18 cellular contexts compared by ENCODE assay signal in the genomic region with DNA sequence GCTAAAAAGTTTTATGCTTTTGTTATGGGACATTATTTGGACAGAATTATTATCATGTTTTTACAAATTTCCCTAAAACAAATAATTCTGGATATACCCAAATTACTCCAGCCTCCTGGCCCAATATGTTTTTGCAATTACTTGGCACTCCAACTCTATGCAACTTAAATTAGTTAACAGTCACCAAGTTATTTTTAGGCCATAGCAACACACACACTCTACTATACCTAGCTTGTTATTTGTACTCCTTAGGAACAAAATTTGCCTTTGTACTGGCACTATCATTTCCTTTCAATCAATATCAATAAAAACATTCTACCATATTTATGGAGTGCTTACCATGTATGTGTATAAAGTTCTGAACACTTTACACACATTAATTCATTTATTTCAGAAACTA. TPM values are rescaled to one million over a fixed set of nuclear protein-coding genes. Genes with fewer than 3 reads are reported as not detected.
DNase-seq lines count a peak whose midpoint lies in the region; ATAC-seq, FAIRE-seq and TF ChIP-seq lines count a peak whose summit lies in the region.
"Had no signal": no experiment of that assay in that cellular context is flagged by ENCODE, and none has a peak within 500 bp of the region (broad histone marks: within the 10 kb centered on the region; RNA-seq: fewer than 3 reads in every experiment).

No MANE protein-coding gene starts in this region.

- FAIRE-seq in GM12892 (lab: Jason Lieb, UNC), result peak; percentile 60
- FAIRE-seq: endometrium had no signal

- H3K9ac ChIP-seq in IMR-90 (ENCODE audit: low read depth, low read length) (no peak overlapping the region), endodermal cell (ENCODE audit: extremely low read depth, low read length, poor library complexity, severe bottlenecking) (no peak overlapping the region)

- H3K9me3 Mint-ChIP-seq in endodermal cell (no peaks in the 10 kb centered on the region), natural killer cell (no peaks in the 10 kb centered on the region)
- H3K9me3 Mint-ChIP-seq: T-helper 1 cell treated with Interleukin-12 subunit alpha and Interleukin-12 subunit beta and Interleukin-4 antibody, amounts not matched to agents 30 μg/mL and 1 μg/mL, for 36 hours had no signal

- intact Hi-C loops in IMR-90 (cut with micrococcal nuclease) (no loop called here), natural killer cell (cut with micrococcal nuclease) (loop anchor here (10.0 kb wide), 1 partner anchor 79 kb away; no protein-coding TSS in a partner anchor)

- CTCF ChIA-PET in IMR-90 (lab: Yijun Ruan, JAX), result interaction anchor here (0.8 kb wide), 1 partner anchor 255 kb away, joined by 3 read pairs; no protein-coding TSS in a partner anchor

- H3K4me3 Mint-ChIP-seq in endodermal cell, result no peak overlapping the region
- H3K4me3 Mint-ChIP-seq in natural killer cell, result peak overlapping the region; percentile 61
- H3K4me3 Mint-ChIP-seq: T-helper 1 cell treated with Interleukin-12 subunit alpha and Interleukin-12 subunit beta and Interleukin-4 antibody, amounts not matched to agents 30 μg/mL and 1 μg/mL, for 36 hours had no signal

- TF ChIP-seq CTCF in IMR-90 (conservative IDR thresholded peaks at IDR 0.05; ENCODE audit: low read depth, low read length) (no peak), endodermal cell (conservative IDR thresholded peaks at IDR 0.05) (no peak), natural killer cell (IDR thresholded peaks at IDR 0.05) (no peak)

- no peak overlapping the region for H4K91ac ChIP-seq in IMR-90 (ENCODE audit: insufficient read depth, low read depth, low read length)

- no peak overlapping the region for H4K8ac ChIP-seq in IMR-90 (ENCODE audit: low read depth in 2 of 2, low read length in 2 of 2)

- DNase-seq in GM12892 (ENCODE audit: insufficient read length), result no peak
- no peak for DNase-seq in IMR-90
- DNase-seq in endodermal cell, result no peak
- no peak for DNase-seq in natural killer cell
- no peak for DNase-seq in SJCRH30
- DNase-seq in HuH-7 (ENCODE audit: low spot score), result no peak
- DNase-seq in effector memory CD4-positive, alpha-beta T cell, result no peak
- DNase-seq: amygdala; GOT3; Kasumi-1; mucosa of descending colon; NCI-H2227 treated with DMSO at 0.1 percent for 48 hours; NK-92 treated with Interleukin-12 subunit alpha and Interleukin-12 subunit beta, amount 100 ng/mL, for 24 hours; SHP77 had no signal

- no peak overlapping the region for H3K14ac ChIP-seq in IMR-90 (replicated peaks; ENCODE audit: low read depth, low read length)

- H3K36me3 Mint-ChIP-seq in endodermal cell (ENCODE audit: low read depth) (peaks cover 38% of the 10 kb centered on the region), natural killer cell (peaks cover 27% of the 10 kb centered on the region)

- TF ChIP-seq POLR2A in GM12892 (IDR thresholded peaks at IDR 0.05; ENCODE audit: low read depth, low read length) (no peak), IMR-90 (IDR thresholded peaks at IDR 0.05; ENCODE audit: low read depth, low read length) (no peak; the same call in 1 of the 2 replicates)

- H3K4me1 ChIP-seq in IMR-90 (ENCODE audit: control insufficient read depth, insufficient read depth, low read length), result peaks cover 31% of the 10 kb centered on the region
- peaks cover 6% of the 10 kb centered on the region for H3K4me1 ChIP-seq in endodermal cell (ENCODE audit: control insufficient read depth, insufficient read depth, low read length)
- H3K4me1 ChIP-seq in SJCRH30, result no peaks in the 10 kb centered on the region; the same call in 1 of the 2 replicates
- H3K4me1 ChIP-seq in effector memory CD4-positive, alpha-beta T cell (ENCODE audit: control insufficient read depth, insufficient read depth, low read length, poor library complexity, severe bottlenecking), result no peaks in the 10 kb centered on the region

- H2BK20ac ChIP-seq in IMR-90 (ENCODE audit: low read depth, low read length), result no peak overlapping the region

- H2AK9ac ChIP-seq in IMR-90 (replicated peaks; ENCODE audit: low read depth, low read length, poor library complexity), result no peak overlapping the region

- no peak overlapping the region for H3K4me3 ChIP-seq in IMR-90 (ENCODE audit: insufficient read depth, low read depth, low read length)
- peak overlapping the region; percentile 36 for H3K4me3 ChIP-seq in endodermal cell (ENCODE audit: low read length)
- H3K4me3 ChIP-seq in SJCRH30, result no peak overlapping the region
- H3K4me3 ChIP-seq in effector memory CD4-positive, alpha-beta T cell (ENCODE audit: insufficient read depth, low read depth, low read length, poor library complexity, severe bottlenecking), result no peak overlapping the region
- H3K4me3 ChIP-seq: mucosa of descending colon, thoracic aorta had no signal

- H2BK120ac ChIP-seq in IMR-90 (ENCODE audit: low read depth, low read length), result no peak overlapping the region

- H2BK5ac ChIP-seq in IMR-90 (ENCODE audit: low read depth, low read length, poor library complexity, severe bottlenecking), result peak overlapping the region; percentile 10

- no peak overlapping the region for H3K4ac ChIP-seq in IMR-90 (ENCODE audit: low read depth, low read length)

- H3K27ac ChIP-seq in IMR-90 (ENCODE audit: insufficient read depth, low read length) (no peak overlapping the region), endodermal cell (ENCODE audit: low read depth, low read length) (no peak overlapping the region), SJCRH30 (no peak overlapping the region)
- no peak overlapping the region for H3K27ac ChIP-seq in effector memory CD4-positive, alpha-beta T cell (ENCODE audit: insufficient read depth, low read length, poor library complexity, severe bottlenecking)
- H3K27ac ChIP-seq: thoracic aorta had no signal

- H3K36me3 ChIP-seq in IMR-90 (ENCODE audit: control insufficient read depth, insufficient read depth, low read length) (peaks cover 40% of the 10 kb centered on the region), endodermal cell (ENCODE audit: control insufficient read depth, insufficient read depth, low read length) (peaks cover 79% of the 10 kb centered on the region), SJCRH30 (peaks cover 9% of the 10 kb centered on the region)
- no peaks in the 10 kb centered on the region for H3K36me3 ChIP-seq in effector memory CD4-positive, alpha-beta T cell (ENCODE audit: control insufficient read depth, insufficient read depth, low read length)
- H3K36me3 ChIP-seq: thoracic aorta had no signal

- no peak overlapping the region for H3K18ac ChIP-seq in IMR-90 (ENCODE audit: low read depth, low read length)

- H3K27ac Mint-ChIP-seq in endodermal cell (no peak overlapping the region), natural killer cell (peak overlapping the region; percentile 59 to 75)
- H3K27ac Mint-ChIP-seq: T-helper 1 cell treated with Interleukin-12 subunit alpha and Interleukin-12 subunit beta and Interleukin-4 antibody, amounts not matched to agents 30 μg/mL and 1 μg/mL, for 36 hours had no signal

- POLR2A ChIA-PET in IMR-90 (lab: Charles Lee; ENCODE audit: unreplicated experiment), result no interaction called here

- dilution Hi-C loops in IMR-90 (cut with HindIII; ENCODE audit: low sequenced_read_pairs, unreplicated experiment), result no loop called here

- H3K4me1 Mint-ChIP-seq in endodermal cell (peaks cover 17% of the 10 kb centered on the region), natural killer cell (peaks cover 41 to 49% of the 10 kb centered on the region in 2 donors)

- in situ Hi-C loops in IMR-90 (cut with MboI; ENCODE audit: low sequenced_read_pairs), result loop anchor here (25.0 kb wide), 1 partner anchor 903 kb away; no protein-coding TSS in a partner anchor

- no peak overlapping the region for H2AFZ ChIP-seq in IMR-90 (replicated peaks; ENCODE audit: low read length, poor library complexity)

- H2AK5ac ChIP-seq in IMR-90 (ENCODE audit: low read depth, low read length), result no peak overlapping the region

- H4K5ac ChIP-seq in IMR-90 (ENCODE audit: low read depth, low read length), result no peak overlapping the region

- H3K27me3 Mint-ChIP-seq in endodermal cell (ENCODE audit: insufficient read depth), result no peaks in the 10 kb centered on the region
- H3K27me3 Mint-ChIP-seq in natural killer cell (ENCODE audit: low read depth in 2 of 2), result no peaks in the 10 kb centered on the region

- H3K9me1 ChIP-seq in IMR-90 (ENCODE audit: insufficient read depth, low read length), result peaks cover 35% of the 10 kb centered on the region

- no peak overlapping the region for H3K56ac ChIP-seq in IMR-90 (ENCODE audit: extremely low read depth, insufficient read depth, low read length)

- H3K4me2 ChIP-seq in IMR-90 (ENCODE audit: low read depth, low read length), result peak overlapping the region; percentile 42

- ATAC-seq in IMR-90 (ENCODE audit: low read depth) (no peak), natural killer cell (no peak), HG03469 (IDR thresholded peaks at IDR 0.05; ENCODE audit: unreplicated experiment) (no peak)
- ATAC-seq: mucosa of descending colon had no signal

- H4K20me1 ChIP-seq in IMR-90 (ENCODE audit: insufficient read depth, low read length), result peaks cover 79% of the 10 kb centered on the region

- BruUV-seq in IMR-90 (replicated peaks; lab: Mats Ljungman, UMichigan), result no TSS peak

- H2BK15ac ChIP-seq in IMR-90 (ENCODE audit: low read depth, low read length), result no peak overlapping the region

- no peak overlapping the region for H3K23ac ChIP-seq in IMR-90 (ENCODE audit: low read depth, low read length)

- no peaks in the 10 kb centered on the region for H3K27me3 ChIP-seq in IMR-90 (ENCODE audit: control insufficient read depth, insufficient read depth, low read length)
- H3K27me3 ChIP-seq in endodermal cell (ENCODE audit: control insufficient read depth, insufficient read depth, low read length, poor library complexity, severe bottlenecking), result no peaks in the 10 kb centered on the region
- no peaks in the 10 kb centered on the region for H3K27me3 ChIP-seq in SJCRH30
- no peaks in the 10 kb centered on the region for H3K27me3 ChIP-seq in effector memory CD4-positive, alpha-beta T cell (replicated peaks; ENCODE audit: control insufficient read depth, insufficient read depth, low read length, poor library complexity, severe bottlenecking)

- no peak for TF ChIP-seq RAD21 in IMR-90 (IDR thresholded peaks at IDR 0.05; ENCODE audit: low read length)

- no peaks in the 10 kb centered on the region for H3K9me3 ChIP-seq in IMR-90 (ENCODE audit: control insufficient read depth, insufficient read depth, low read length)
- H3K9me3 ChIP-seq in endodermal cell (ENCODE audit: control insufficient read depth, low read length), result no peaks in the 10 kb centered on the region
- no peaks in the 10 kb centered on the region for H3K9me3 ChIP-seq in SJCRH30 (replicated peaks)
- H3K9me3 ChIP-seq in effector memory CD4-positive, alpha-beta T cell (ENCODE audit: control insufficient read depth, low read length), result no peaks in the 10 kb centered on the region
- H3K9me3 ChIP-seq: mucosa of descending colon, thoracic aorta had no signal

- H3K79me1 ChIP-seq in IMR-90 (ENCODE audit: low read depth in 1 of 2, low read length in 2 of 2), result peaks cover 7 to 72% of the 10 kb centered on the region in 2 experiments

RNA-seq across cellular contexts. Expression of a gene that starts 7.7 kb away (rescaled TPM):
- polyA plus RNA-seq in GM12892 (2012; ENCODE audit: missing spikeins), result 14.6 TPM
- 59.1 and 71.4 TPM in 2 replicates for total RNA-seq in IMR-90 (2012; rRNA removed)
- 41.7 and 44.8 TPM in 2 replicates for polyA plus RNA-seq in IMR-90 (2012; rRNA removed)
- polyA plus RNA-seq in IMR-90 (2012; cell fraction: cytosol; rRNA removed), result 23.4 and 35.1 TPM in 2 replicates
- 32.9 and 43.8 TPM in 2 replicates for polyA plus RNA-seq in IMR-90 (2012; cell fraction: nucleus; rRNA removed; ENCODE audit: low replicate concordance)
- 10 to 100 TPM in 1 of 2 donors, 1 to 10 TPM in 1; 6.5 to 11.7 TPM for total RNA-seq in endodermal cell
- polyA plus RNA-seq in endodermal cell (2013, experiment 1 of 2), result 4.7 TPM
- polyA plus RNA-seq in endodermal cell (2013, experiment 2 of 2), result 4.2 TPM
- 100 to 1,000 TPM; 109 to 231 (median 210) TPM for total RNA-seq in natural killer cell
- 11.4 and 12.1 TPM in 2 replicates for total RNA-seq in SJCRH30 (2014; rRNA removed; shearing (Covaris generic))
